ENCODE assay signal across 1 cellular context in genomic region chr7:29281782-29282541, GRCh38.
TF ChIP-seq lines count a peak whose summit lies in the region.

No MANE protein-coding gene starts in this region.

TF ChIP-seq in HEK293, 187 proteins besides CTCF, POLR2A, EP300 and RAD21 (continued from another document):
- TF ChIP-seq TSHZ1 (tag by site-specific recombination; IDR thresholded peaks at IDR 0.05; ENCODE audit: borderline replicate concordance) (peak; percentile 85), ZNF366 (tag by site-specific recombination; conservative IDR thresholded peaks at IDR 0.05) (peak; percentile 79), ZSCAN18 (tag by site-specific recombination; IDR thresholded peaks at IDR 0.05) (no peak), ZNF514 (tag by site-specific recombination; IDR thresholded peaks at IDR 0.05) (no peak), ZNF133 (tag by site-specific recombination; IDR thresholded peaks at IDR 0.05) (no peak), INSM2 (tag by site-specific recombination; IDR thresholded peaks at IDR 0.05) (peak; percentile 45; the same call in 1 of the 2 replicates), ZNF18 (tag by site-specific recombination; IDR thresholded peaks at IDR 0.05) (peak; percentile 85), ZBTB21 (tag by site-specific recombination; IDR thresholded peaks at IDR 0.05) (peak; percentile 93), ZNF266 (tag by site-specific recombination; IDR thresholded peaks at IDR 0.05; ENCODE audit: low read depth) (no peak), ZNF114 (tag by site-specific recombination; IDR thresholded peaks at IDR 0.05) (no peak), ZNF529 (tag by site-specific recombination; IDR thresholded peaks at IDR 0.05; ENCODE audit: insufficient replicate concordance) (no peak), TRIM28 (IDR thresholded peaks at IDR 0.05; ENCODE audit: borderline replicate concordance, low read length) (peak; percentile 89), ZFP69B (tag by site-specific recombination; IDR thresholded peaks at IDR 0.05) (0 out of 2 replicates have a peak, but pooled peaks have one; percentile 24), KLF16 (tag by site-specific recombination; IDR thresholded peaks at IDR 0.05) (0 out of 2 replicates have a peak, but pooled peaks have one; percentile 26), ZNF76 (tag by site-specific recombination; IDR thresholded peaks at IDR 0.05; ENCODE audit: borderline replicate concordance, low read depth) (peak; percentile 29; the same call in 1 of the 2 replicates), PRDM10 (tag by site-specific recombination; IDR thresholded peaks at IDR 0.05) (peak; percentile 66), EGR2 (tag by site-specific recombination; IDR thresholded peaks at IDR 0.05; ENCODE audit: low read depth) (no peak), ZNF19 (tag by site-specific recombination; IDR thresholded peaks at IDR 0.05; ENCODE audit: low read depth) (no peak), PRDM4 (tag by site-specific recombination; IDR thresholded peaks at IDR 0.05) (peak; percentile 11; the same call in 1 of the 2 replicates), AEBP2 (tag by site-specific recombination; IDR thresholded peaks at IDR 0.05; ENCODE audit: borderline replicate concordance) (no peak)
